Comparison of ENCODE assay signal across 19 cellular contexts in the genomic region with DNA sequence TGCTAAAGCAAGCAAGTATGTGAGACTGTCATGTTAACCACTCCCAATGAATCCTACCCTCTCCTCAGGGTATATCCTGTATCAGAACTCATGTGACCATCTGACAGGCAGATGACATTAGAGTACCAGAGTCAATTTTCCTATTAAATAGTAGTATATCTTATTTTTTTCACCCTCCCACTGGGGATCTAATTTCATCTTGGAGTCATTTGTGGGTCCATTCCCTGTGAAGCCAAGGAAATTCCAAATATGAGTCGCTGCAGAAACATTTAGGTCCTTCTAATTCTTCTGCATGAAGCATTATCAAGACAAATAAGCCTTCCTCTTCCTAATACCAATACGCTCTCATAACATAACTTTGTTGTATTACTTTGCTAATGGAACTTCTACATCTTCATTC. TPM values are rescaled to one million over a fixed set of nuclear protein-coding genes. Genes with fewer than 3 reads are reported as not detected.
DNase-seq lines count a peak whose midpoint lies in the region; ATAC-seq and TF ChIP-seq lines count a peak whose summit lies in the region.
"Had no signal": no experiment of that assay in that cellular context is flagged by ENCODE, and none has a peak within 500 bp of the region (broad histone marks: within the 10 kb centered on the region; RNA-seq: fewer than 3 reads in every experiment).

No MANE protein-coding gene starts in this region.

- POLR2A ChIA-PET in WTC11 (lab: Charles Lee), result no interaction called here

- peak overlapping the region; percentile 45 for H3K4me2 ChIP-seq in GM23338

- no peaks in the 10 kb centered on the region for H3K9me2 ChIP-seq in GM23338 (ENCODE audit: insufficient read depth)

- CTCF ChIA-PET in WTC11 (lab: Charles Lee), result no interaction called here

- no peak overlapping the region for H3K27ac Mint-ChIP-seq in GM23338
- no peak overlapping the region for H3K27ac Mint-ChIP-seq in WTC11
- H3K27ac Mint-ChIP-seq: CD14-positive monocyte; dendritic cell treated with granulocyte-macrophage colony-stimulating factor and Interleukin-4, amounts not matched to agents 40 ng/mL and 50 ng/mL, for 4 days; stimulated activated effector memory CD8-positive, alpha-beta T cell treated with anti-CD3 and anti-CD28 coated beads, Interleukin-12 subunit alpha, Interleukin-12 subunit beta, amount 100 ng/mL, for 72 hours had no signal

- intact Hi-C loops in uterus (cut with DNase I; ENCODE audit: low total_unique reads), result no loop called here

- no peak overlapping the region for H2AFZ ChIP-seq in GM23338

- no peaks in the 10 kb centered on the region for H3K9me3 Mint-ChIP-seq in GM23338
- H3K9me3 Mint-ChIP-seq in WTC11, result no peaks in the 10 kb centered on the region
- H3K9me3 Mint-ChIP-seq: dendritic cell treated with granulocyte-macrophage colony-stimulating factor and Interleukin-4, amounts not matched to agents 40 ng/mL and 50 ng/mL, for 4 days; neural crest cell; stimulated activated effector memory CD8-positive, alpha-beta T cell treated with anti-CD3 and anti-CD28 coated beads, Interleukin-12 subunit alpha, Interleukin-12 subunit beta, amount 100 ng/mL, for 72 hours had no signal

- H3K4me1 Mint-ChIP-seq in GM23338, result peaks cover 20% of the 10 kb centered on the region
- peaks cover 22% of the 10 kb centered on the region for H3K4me1 Mint-ChIP-seq in WTC11
- H3K4me1 Mint-ChIP-seq: CD14-positive monocyte; stimulated activated effector memory CD8-positive, alpha-beta T cell treated with anti-CD3 and anti-CD28 coated beads, Interleukin-12 subunit alpha, Interleukin-12 subunit beta, amount 100 ng/mL, for 72 hours had no signal

- H3K4me3 ChIP-seq in GM23338 (0 out of 2 replicates have a peak overlapping the region, but pooled peaks have one; percentile 2), fibroblast of pulmonary artery (replicated peaks; ENCODE audit: low read depth, low read length) (no peak overlapping the region), skeletal muscle cell (ENCODE audit: low read depth, low read length) (no peak overlapping the region), uterus (no peak overlapping the region)
- H3K4me3 ChIP-seq in effector memory CD4-positive, alpha-beta T cell (ENCODE audit: insufficient read depth, low read depth, low read length, poor library complexity, severe bottlenecking), result no peak overlapping the region
- H3K4me3 ChIP-seq: esophagus squamous epithelium, sigmoid colon had no signal

- H3K4me3 Mint-ChIP-seq in GM23338, result no peak overlapping the region
- H3K4me3 Mint-ChIP-seq in WTC11, result peak overlapping the region; percentile 5; the same call in 1 of the 2 replicates
- H3K4me3 Mint-ChIP-seq: dendritic cell treated with granulocyte-macrophage colony-stimulating factor and Interleukin-4, amounts not matched to agents 40 ng/mL and 50 ng/mL, for 4 days; neural crest cell; stimulated activated effector memory CD8-positive, alpha-beta T cell treated with anti-CD3 and anti-CD28 coated beads, Interleukin-12 subunit alpha, Interleukin-12 subunit beta, amount 100 ng/mL, for 72 hours had no signal

- H3K9me3 ChIP-seq in effector memory CD4-positive, alpha-beta T cell (ENCODE audit: control insufficient read depth, low read length), result no peaks in the 10 kb centered on the region
- H3K9me3 ChIP-seq in uterus, result no peaks in the 10 kb centered on the region
- H3K9me3 ChIP-seq: esophagus squamous epithelium, sigmoid colon had no signal

- no peaks in the 10 kb centered on the region for H4K20me1 ChIP-seq in GM23338 (replicated peaks; ENCODE audit: insufficient read depth)

- ATAC-seq in GM23338, result peak; percentile 37; the same call in 2 of the 3 replicates
- no peak for ATAC-seq in WTC11
- ATAC-seq: stimulated activated effector memory CD8-positive, alpha-beta T cell treated with anti-CD3 and anti-CD28 coated beads, Interleukin-12 subunit alpha, Interleukin-12 subunit beta, amount 100 ng/mL, for 72 hours had no signal

- TF ChIP-seq POLR2A in uterus (IDR thresholded peaks at IDR 0.05), result no peak

- TF ChIP-seq CTCF in GM23338 (conservative IDR thresholded peaks at IDR 0.05; ENCODE audit: low read depth in 2 of 2) (no peak), WTC11 (IDR thresholded peaks at IDR 0.05) (no peak), fibroblast of pulmonary artery (IDR thresholded peaks at IDR 0.05; ENCODE audit: low read length, missing control alignments) (no peak), uterus (IDR thresholded peaks at IDR 0.05) (no peak)

- H3K27me3 ChIP-seq in GM23338 (ENCODE audit: insufficient read depth) (peaks cover 15% of the 10 kb centered on the region), uterus (no peaks in the 10 kb centered on the region)
- H3K27me3 ChIP-seq in effector memory CD4-positive, alpha-beta T cell (replicated peaks; ENCODE audit: control insufficient read depth, insufficient read depth, low read length, poor library complexity, severe bottlenecking), result no peaks in the 10 kb centered on the region
- H3K27me3 ChIP-seq: esophagus squamous epithelium, sigmoid colon had no signal

- H3K36me3 ChIP-seq in GM23338 (ENCODE audit: insufficient read depth), result no peaks in the 10 kb centered on the region
- no peaks in the 10 kb centered on the region for H3K36me3 ChIP-seq in effector memory CD4-positive, alpha-beta T cell (ENCODE audit: control insufficient read depth, insufficient read depth, low read length)
- no peaks in the 10 kb centered on the region for H3K36me3 ChIP-seq in uterus
- H3K36me3 ChIP-seq: esophagus squamous epithelium, sigmoid colon had no signal

- no peaks in the 10 kb centered on the region for H3F3A ChIP-seq in GM23338 (replicated peaks; ENCODE audit: low read depth)

- no peaks in the 10 kb centered on the region for H3K79me2 ChIP-seq in GM23338 (replicated peaks; ENCODE audit: insufficient read depth)

- H3K27me3 Mint-ChIP-seq in GM23338 (ENCODE audit: insufficient read depth, low read depth, poor library complexity) (no peaks in the 10 kb centered on the region), WTC11 (ENCODE audit: low read depth) (peaks cover 68% of the 10 kb centered on the region)
- H3K27me3 Mint-ChIP-seq: dendritic cell treated with granulocyte-macrophage colony-stimulating factor and Interleukin-4, amounts not matched to agents 40 ng/mL and 50 ng/mL, for 4 days had no signal

- H3K27ac ChIP-seq in GM23338 (ENCODE audit: low read depth), result no peak overlapping the region
- no peak overlapping the region for H3K27ac ChIP-seq in effector memory CD4-positive, alpha-beta T cell (ENCODE audit: insufficient read depth, low read length, poor library complexity, severe bottlenecking)
- no peak overlapping the region for H3K27ac ChIP-seq in uterus
- H3K27ac ChIP-seq: esophagus squamous epithelium, sigmoid colon had no signal

- H3K4me1 ChIP-seq in GM23338 (ENCODE audit: insufficient read depth), result peaks cover 22% of the 10 kb centered on the region
- no peaks in the 10 kb centered on the region for H3K4me1 ChIP-seq in effector memory CD4-positive, alpha-beta T cell (ENCODE audit: control insufficient read depth, insufficient read depth, low read length, poor library complexity, severe bottlenecking)
- no peaks in the 10 kb centered on the region for H3K4me1 ChIP-seq in uterus
- H3K4me1 ChIP-seq: esophagus squamous epithelium, sigmoid colon had no signal

- DNase-seq in GM23338 (ENCODE audit: low spot score), result no peak
- DNase-seq in WTC11 (ENCODE audit: low spot score), result no peak
- peak; percentile 12 for DNase-seq in fibroblast of pulmonary artery (ENCODE audit: low read depth)
- peak; percentile 19 for DNase-seq in skeletal muscle cell (ENCODE audit: low read depth)
- no peak for DNase-seq in effector memory CD4-positive, alpha-beta T cell
- DNase-seq in NCI-H1930 (lab: John Stamatoyannopoulos, UW), result no peak
- DNase-seq in uterus, result no peak
- DNase-seq in C1 segment of cervical spinal cord (lab: John Stamatoyannopoulos, UW), result no peak
- DNase-seq: activated CD4-positive, alpha-beta T cell treated with anti-CD3 and anti-CD28 coated beads, Interleukin-2, amount 50 U/mL, for 4 hours; anterior cingulate cortex; DMS53; esophagus squamous epithelium; Kasumi-1; NCI-H446 treated with DMSO at 0.1 percent for 48 hours; sigmoid colon had no signal

- no peaks in the 10 kb centered on the region for H3K36me3 Mint-ChIP-seq in GM23338 (ENCODE audit: low read depth)
- no peaks in the 10 kb centered on the region for H3K36me3 Mint-ChIP-seq in WTC11
- H3K36me3 Mint-ChIP-seq: CD14-positive monocyte; stimulated activated effector memory CD8-positive, alpha-beta T cell treated with anti-CD3 and anti-CD28 coated beads, Interleukin-12 subunit alpha, Interleukin-12 subunit beta, amount 100 ng/mL, for 72 hours had no signal

TF ChIP-seq in GM23338, 12 proteins besides CTCF, POLR2A, EP300 and RAD21 (continues in another document):
- TF ChIP-seq STAT1 (IDR thresholded peaks at IDR 0.05; ENCODE audit: unreplicated experiment), result no peak

TF ChIP-seq in WTC11, 78 proteins besides CTCF, POLR2A, EP300 and RAD21 (continues in another document):
- TF ChIP-seq SP1 (CRISPR knock-in tag; conservative IDR thresholded peaks at IDR 0.05) (no peak), SMAD3 (CRISPR knock-in tag; IDR thresholded peaks at IDR 0.05; ENCODE audit: borderline replicate concordance) (no peak), OVOL2 (CRISPR knock-in tag; IDR thresholded peaks at IDR 0.05; ENCODE audit: borderline replicate concordance) (no peak)
- TF ChIP-seq, protein P1, sequence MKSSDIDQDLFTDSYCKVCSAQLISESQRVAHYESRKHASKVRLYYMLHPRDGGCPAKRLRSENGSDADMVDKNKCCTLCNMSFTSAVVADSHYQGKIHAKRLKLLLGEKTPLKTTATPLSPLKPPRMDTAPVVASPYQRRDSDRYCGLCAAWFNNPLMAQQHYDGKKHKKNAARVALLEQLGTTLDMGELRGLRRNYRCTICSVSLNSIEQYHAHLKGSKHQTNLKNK (CRISPR knock-in tag; IDR thresholded peaks at IDR 0.05), result no peak
- TF ChIP-seq, protein P2, sequence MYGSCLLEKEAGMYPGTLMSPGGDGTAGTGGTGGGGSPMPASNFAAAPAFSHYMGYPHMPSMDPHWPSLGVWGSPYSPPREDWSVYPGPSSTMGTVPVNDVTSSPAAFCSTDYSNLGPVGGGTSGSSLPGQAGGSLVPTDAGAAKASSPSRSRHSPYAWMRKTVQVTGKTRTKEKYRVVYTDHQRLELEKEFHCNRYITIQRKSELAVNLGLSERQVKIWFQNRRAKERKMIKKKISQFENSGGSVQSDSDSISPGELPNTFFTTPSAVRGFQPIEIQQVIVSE (CRISPR knock-in tag; IDR thresholded peaks at IDR 0.05; ENCODE audit: borderline replicate concordance), result no peak

RNA-seq across cellular contexts. Expression of a gene that starts 52.2 kb away (rescaled TPM):
- total RNA-seq in GM23338 (2014; rRNA removed; shearing (Covaris generic)), result 62.5 and 70.3 TPM in 2 replicates
- 9.7 and 12.9 TPM in 2 replicates for polyA plus RNA-seq in GM23338 (2016; fragmentation: Nextera tagmentation; extraction: Ambion mirVana)
- 29.1 to 32.1 TPM (median 30.3 TPM) in 3 replicates for total RNA-seq in WTC11 (2021)
- total RNA-seq in uterus, result 100 to 1,000 TPM in 2 of 4 donors, 10 to 100 TPM in 2; 60.9 to 186 (median 98.6) TPM

Comparison
In these comparisons a context has a peak if more than half of its experiments do, and no peak if none do; other contexts are left out.
1. DNase-seq: peak in fibroblast of pulmonary artery (single experiment) and skeletal muscle cell (single experiment); none in GM23338 (single experiment), WTC11 (single experiment), effector memory CD4-positive, alpha-beta T cell (0 of 3), NCI-H1930 (0 of 2), uterus (0 of 2) and C1 segment of cervical spinal cord (0 of 14).